In the genomic region with DNA sequence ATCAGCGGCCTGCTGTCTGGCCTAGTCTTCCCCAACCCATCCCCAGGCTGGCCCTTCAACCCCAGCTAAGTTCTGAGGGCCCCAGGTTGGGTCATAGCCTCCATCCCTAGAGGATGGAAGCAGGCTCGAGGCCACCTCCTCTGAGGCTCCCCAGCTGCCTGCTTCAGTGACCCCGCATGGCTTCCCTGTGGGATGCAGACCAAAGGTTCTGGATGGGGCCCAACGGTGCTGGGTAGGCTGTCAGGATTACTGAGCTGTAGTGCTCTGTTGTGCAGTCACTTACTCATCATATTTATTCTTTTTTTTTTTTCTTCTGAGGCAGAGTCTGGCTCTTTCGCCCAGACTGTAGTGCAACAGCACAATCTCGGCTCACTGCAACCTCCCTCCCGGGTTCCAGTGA, we compare ENCODE assay signal across 1 cellular context.
TF ChIP-seq lines count a peak whose summit lies in the region.

No MANE protein-coding gene starts in this region.

TF ChIP-seq in H1, 55 proteins besides CTCF, POLR2A, EP300 and RAD21:
- TF ChIP-seq JUN (IDR thresholded peaks at IDR 0.05; ENCODE audit: low read depth, low read length) (no peak), HDAC6 (IDR thresholded peaks at IDR 0.05; ENCODE audit: low read depth, low read length) (no peak), PHF8 (conservative IDR thresholded peaks at IDR 0.05; ENCODE audit: low read depth, low read length) (no peak), SP2 (IDR thresholded peaks at IDR 0.05; ENCODE audit: low read length) (no peak), CTBP2 (IDR thresholded peaks at IDR 0.05; ENCODE audit: borderline replicate concordance, insufficient read depth, insufficient read length, low read length) (no peak), TEAD4 (IDR thresholded peaks at IDR 0.05; ENCODE audit: low read depth, low read length) (no peak), JUND (IDR thresholded peaks at IDR 0.05; ENCODE audit: low read length) (no peak), SUZ12 (IDR thresholded peaks at IDR 0.05; ENCODE audit: low read length) (no peak), RBBP5 (IDR thresholded peaks at IDR 0.05; ENCODE audit: borderline replicate concordance, low read depth, low read length) (no peak), TAF7 (optimal IDR thresholded peaks at IDR 0.05; ENCODE audit: borderline replicate concordance, low read depth, low read length) (no peak), YY1 (IDR thresholded peaks at IDR 0.05; ENCODE audit: low read depth, low read length) (no peak), HDAC2 (IDR thresholded peaks at IDR 0.05; ENCODE audit: borderline replicate concordance in 1 of 2, low read depth in 2 of 2, low read length in 2 of 2) (no peak), POLR2AphosphoS5 (IDR thresholded peaks at IDR 0.05; ENCODE audit: low read depth, low read length) (no peak)
- TF ChIP-seq, protein P1, sequence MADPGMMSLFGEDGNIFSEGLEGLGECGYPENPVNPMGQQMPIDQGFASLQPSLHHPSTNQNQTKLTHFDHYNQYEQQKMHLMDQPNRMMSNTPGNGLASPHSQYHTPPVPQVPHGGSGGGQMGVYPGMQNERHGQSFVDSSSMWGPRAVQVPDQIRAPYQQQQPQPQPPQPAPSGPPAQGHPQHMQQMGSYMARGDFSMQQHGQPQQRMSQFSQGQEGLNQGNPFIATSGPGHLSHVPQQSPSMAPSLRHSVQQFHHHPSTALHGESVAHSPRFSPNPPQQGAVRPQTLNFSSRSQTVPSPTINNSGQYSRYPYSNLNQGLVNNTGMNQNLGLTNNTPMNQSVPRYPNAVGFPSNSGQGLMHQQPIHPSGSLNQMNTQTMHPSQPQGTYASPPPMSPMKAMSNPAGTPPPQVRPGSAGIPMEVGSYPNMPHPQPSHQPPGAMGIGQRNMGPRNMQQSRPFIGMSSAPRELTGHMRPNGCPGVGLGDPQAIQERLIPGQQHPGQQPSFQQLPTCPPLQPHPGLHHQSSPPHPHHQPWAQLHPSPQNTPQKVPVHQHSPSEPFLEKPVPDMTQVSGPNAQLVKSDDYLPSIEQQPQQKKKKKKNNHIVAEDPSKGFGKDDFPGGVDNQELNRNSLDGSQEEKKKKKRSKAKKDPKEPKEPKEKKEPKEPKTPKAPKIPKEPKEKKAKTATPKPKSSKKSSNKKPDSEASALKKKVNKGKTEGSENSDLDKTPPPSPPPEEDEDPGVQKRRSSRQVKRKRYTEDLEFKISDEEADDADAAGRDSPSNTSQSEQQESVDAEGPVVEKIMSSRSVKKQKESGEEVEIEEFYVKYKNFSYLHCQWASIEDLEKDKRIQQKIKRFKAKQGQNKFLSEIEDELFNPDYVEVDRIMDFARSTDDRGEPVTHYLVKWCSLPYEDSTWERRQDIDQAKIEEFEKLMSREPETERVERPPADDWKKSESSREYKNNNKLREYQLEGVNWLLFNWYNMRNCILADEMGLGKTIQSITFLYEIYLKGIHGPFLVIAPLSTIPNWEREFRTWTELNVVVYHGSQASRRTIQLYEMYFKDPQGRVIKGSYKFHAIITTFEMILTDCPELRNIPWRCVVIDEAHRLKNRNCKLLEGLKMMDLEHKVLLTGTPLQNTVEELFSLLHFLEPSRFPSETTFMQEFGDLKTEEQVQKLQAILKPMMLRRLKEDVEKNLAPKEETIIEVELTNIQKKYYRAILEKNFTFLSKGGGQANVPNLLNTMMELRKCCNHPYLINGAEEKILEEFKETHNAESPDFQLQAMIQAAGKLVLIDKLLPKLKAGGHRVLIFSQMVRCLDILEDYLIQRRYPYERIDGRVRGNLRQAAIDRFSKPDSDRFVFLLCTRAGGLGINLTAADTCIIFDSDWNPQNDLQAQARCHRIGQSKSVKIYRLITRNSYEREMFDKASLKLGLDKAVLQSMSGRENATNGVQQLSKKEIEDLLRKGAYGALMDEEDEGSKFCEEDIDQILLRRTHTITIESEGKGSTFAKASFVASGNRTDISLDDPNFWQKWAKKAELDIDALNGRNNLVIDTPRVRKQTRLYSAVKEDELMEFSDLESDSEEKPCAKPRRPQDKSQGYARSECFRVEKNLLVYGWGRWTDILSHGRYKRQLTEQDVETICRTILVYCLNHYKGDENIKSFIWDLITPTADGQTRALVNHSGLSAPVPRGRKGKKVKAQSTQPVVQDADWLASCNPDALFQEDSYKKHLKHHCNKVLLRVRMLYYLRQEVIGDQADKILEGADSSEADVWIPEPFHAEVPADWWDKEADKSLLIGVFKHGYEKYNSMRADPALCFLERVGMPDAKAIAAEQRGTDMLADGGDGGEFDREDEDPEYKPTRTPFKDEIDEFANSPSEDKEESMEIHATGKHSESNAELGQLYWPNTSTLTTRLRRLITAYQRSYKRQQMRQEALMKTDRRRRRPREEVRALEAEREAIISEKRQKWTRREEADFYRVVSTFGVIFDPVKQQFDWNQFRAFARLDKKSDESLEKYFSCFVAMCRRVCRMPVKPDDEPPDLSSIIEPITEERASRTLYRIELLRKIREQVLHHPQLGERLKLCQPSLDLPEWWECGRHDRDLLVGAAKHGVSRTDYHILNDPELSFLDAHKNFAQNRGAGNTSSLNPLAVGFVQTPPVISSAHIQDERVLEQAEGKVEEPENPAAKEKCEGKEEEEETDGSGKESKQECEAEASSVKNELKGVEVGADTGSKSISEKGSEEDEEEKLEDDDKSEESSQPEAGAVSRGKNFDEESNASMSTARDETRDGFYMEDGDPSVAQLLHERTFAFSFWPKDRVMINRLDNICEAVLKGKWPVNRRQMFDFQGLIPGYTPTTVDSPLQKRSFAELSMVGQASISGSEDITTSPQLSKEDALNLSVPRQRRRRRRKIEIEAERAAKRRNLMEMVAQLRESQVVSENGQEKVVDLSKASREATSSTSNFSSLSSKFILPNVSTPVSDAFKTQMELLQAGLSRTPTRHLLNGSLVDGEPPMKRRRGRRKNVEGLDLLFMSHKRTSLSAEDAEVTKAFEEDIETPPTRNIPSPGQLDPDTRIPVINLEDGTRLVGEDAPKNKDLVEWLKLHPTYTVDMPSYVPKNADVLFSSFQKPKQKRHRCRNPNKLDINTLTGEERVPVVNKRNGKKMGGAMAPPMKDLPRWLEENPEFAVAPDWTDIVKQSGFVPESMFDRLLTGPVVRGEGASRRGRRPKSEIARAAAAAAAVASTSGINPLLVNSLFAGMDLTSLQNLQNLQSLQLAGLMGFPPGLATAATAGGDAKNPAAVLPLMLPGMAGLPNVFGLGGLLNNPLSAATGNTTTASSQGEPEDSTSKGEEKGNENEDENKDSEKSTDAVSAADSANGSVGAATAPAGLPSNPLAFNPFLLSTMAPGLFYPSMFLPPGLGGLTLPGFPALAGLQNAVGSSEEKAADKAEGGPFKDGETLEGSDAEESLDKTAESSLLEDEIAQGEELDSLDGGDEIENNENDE (IDR thresholded peaks at IDR 0.05; ENCODE audit: insufficient replicate concordance, low read length): no peak
- TF ChIP-seq, protein P2, sequence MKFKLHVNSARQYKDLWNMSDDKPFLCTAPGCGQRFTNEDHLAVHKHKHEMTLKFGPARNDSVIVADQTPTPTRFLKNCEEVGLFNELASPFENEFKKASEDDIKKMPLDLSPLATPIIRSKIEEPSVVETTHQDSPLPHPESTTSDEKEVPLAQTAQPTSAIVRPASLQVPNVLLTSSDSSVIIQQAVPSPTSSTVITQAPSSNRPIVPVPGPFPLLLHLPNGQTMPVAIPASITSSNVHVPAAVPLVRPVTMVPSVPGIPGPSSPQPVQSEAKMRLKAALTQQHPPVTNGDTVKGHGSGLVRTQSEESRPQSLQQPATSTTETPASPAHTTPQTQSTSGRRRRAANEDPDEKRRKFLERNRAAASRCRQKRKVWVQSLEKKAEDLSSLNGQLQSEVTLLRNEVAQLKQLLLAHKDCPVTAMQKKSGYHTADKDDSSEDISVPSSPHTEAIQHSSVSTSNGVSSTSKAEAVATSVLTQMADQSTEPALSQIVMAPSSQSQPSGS (IDR thresholded peaks at IDR 0.05; ENCODE audit: low read length): no peak
